In the genomic region with DNA sequence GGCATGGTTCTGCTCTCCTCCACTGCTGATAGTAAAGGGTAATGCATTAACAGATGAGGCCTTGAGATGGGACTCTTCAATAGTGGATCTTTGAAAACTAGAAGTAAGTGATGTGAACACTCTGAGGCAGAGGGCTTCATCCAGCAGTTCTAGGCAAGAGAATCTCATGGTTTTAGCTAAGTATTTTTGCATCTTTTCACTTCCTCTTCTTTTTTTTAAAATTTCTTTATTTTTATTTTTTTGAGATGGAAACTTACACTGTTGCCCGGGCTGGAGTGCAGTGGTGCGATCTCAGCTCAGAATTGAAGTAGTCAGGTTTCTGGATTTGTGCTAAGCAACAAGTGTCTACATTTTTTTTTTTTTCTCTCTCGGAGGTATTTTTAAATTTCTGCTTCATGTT, we compare ENCODE assay signal across 10 cellular contexts.
A peak's percentile ranks its signal among the peaks of the same experiment; 100 is the strongest.
DNase-seq lines count a peak whose midpoint lies in the region; ATAC-seq lines count a peak whose summit lies in the region.
"Had no signal": no experiment of that assay in that cellular context is flagged by ENCODE, and none has a peak within 500 bp of the region (broad histone marks: within the 10 kb centered on the region; RNA-seq: fewer than 3 reads in every experiment).

No MANE protein-coding gene starts in this region.

- H3K4me3 Mint-ChIP-seq in stimulated activated memory B cell treated with anti-CD40 and anti-IgM and Interleukin-4, amounts not matched to agents 10 μg/mL and 1 μg/mL and 100 μg/mL, for 72 hours: no peak overlapping the region

- peak; percentile 76 for ATAC-seq in GM19043 (IDR thresholded peaks at IDR 0.05; ENCODE audit: low read depth, unreplicated experiment)
- peak; percentile 76 for ATAC-seq in HG02623 (IDR thresholded peaks at IDR 0.05; ENCODE audit: unreplicated experiment)
- ATAC-seq in HG03342 (IDR thresholded peaks at IDR 0.05; ENCODE audit: unreplicated experiment): peak; percentile 69
- peak; percentile 86 for ATAC-seq in stimulated activated memory B cell treated with anti-CD40 and anti-IgM and Interleukin-4, amounts not matched to agents 10 μg/mL and 1 μg/mL and 100 μg/mL, for 72 hours
- ATAC-seq in HG02970 (IDR thresholded peaks at IDR 0.05; ENCODE audit: low FRiP score, unreplicated experiment): no peak

- H3K36me3 Mint-ChIP-seq in stimulated activated memory B cell treated with anti-CD40 and anti-IgM and Interleukin-4, amounts not matched to agents 10 μg/mL and 1 μg/mL and 100 μg/mL, for 72 hours: peaks cover 5% of the 10 kb centered on the region

- DNase-seq in activated CD4-positive, alpha-beta T cell treated with anti-CD3 and anti-CD28 coated beads for 4 hours: no peak
- no peak for DNase-seq in NCI-H1930 (lab: John Stamatoyannopoulos, UW)
- DNase-seq: mesenchymal stem cell; MG63; stimulated activated CD4-positive, alpha-beta T cell treated with anti-CD3 and anti-CD28 coated beads, Interleukin-12 subunit alpha, Interleukin-12 subunit beta, amount 100 ng/mL, for 4 hours had no signal

- peaks cover 11% of the 10 kb centered on the region for H3K27me3 Mint-ChIP-seq in stimulated activated memory B cell treated with anti-CD40 and anti-IgM and Interleukin-4, amounts not matched to agents 10 μg/mL and 1 μg/mL and 100 μg/mL, for 72 hours

- peaks cover 21% of the 10 kb centered on the region for H3K4me1 Mint-ChIP-seq in stimulated activated memory B cell treated with anti-CD40 and anti-IgM and Interleukin-4, amounts not matched to agents 10 μg/mL and 1 μg/mL and 100 μg/mL, for 72 hours

- H3K9me3 Mint-ChIP-seq in stimulated activated memory B cell treated with anti-CD40 and anti-IgM and Interleukin-4, amounts not matched to agents 10 μg/mL and 1 μg/mL and 100 μg/mL, for 72 hours: peaks cover 12% of the 10 kb centered on the region

- H3K27ac Mint-ChIP-seq in stimulated activated memory B cell treated with anti-CD40 and anti-IgM and Interleukin-4, amounts not matched to agents 10 μg/mL and 1 μg/mL and 100 μg/mL, for 72 hours: peak overlapping the region; percentile 7
